Comparison of ENCODE assay signal across 16 cellular contexts in genomic region chr10:107118866-107119265, GRCh38. TPM values are rescaled to one million over a fixed set of nuclear protein-coding genes. Genes with fewer than 3 reads are reported as not detected.
"Had no signal": no experiment of that assay in that cellular context is flagged by ENCODE, and none has a peak within 500 bp of the region (broad histone marks: within the 10 kb centered on the region; RNA-seq: fewer than 3 reads in every experiment).

No MANE protein-coding gene starts in this region.

- H3K36me3 Mint-ChIP-seq: mesothelial cell of epicardium had no signal

- H3K27me3 Mint-ChIP-seq: progenitor cell of endocrine pancreas had no signal

- DNase-seq: activated CD4-positive, alpha-beta T cell treated with anti-CD3 and anti-CD28 coated beads, Interleukin-2, amount 50 U/mL, for 1 hour; activated CD8-positive, alpha-beta memory T cell treated with anti-CD3 and anti-CD28 coated beads for 24 hours; activated naive CD4-positive, alpha-beta T cell treated with Interleukin-2 at 50 U/mL for 16 hours; gastrocnemius medialis; heart left ventricle; left cardiac atrium; stimulated activated CD4-positive, alpha-beta T cell treated with anti-CD3 and anti-CD28 coated beads, Interleukin-15, amount 100 ng/mL, for 24 hours; stimulated activated CD4-positive, alpha-beta T cell treated with anti-CD3 and anti-CD28 coated beads, Interleukin-4, amount 100 ng/mL, for 24 hours; stimulated activated naive CD4-positive, alpha-beta T cell; tibial artery had no signal

- ATAC-seq: gastrocnemius medialis, heart left ventricle, left cardiac atrium had no signal

- H3K27me3 ChIP-seq: gastrocnemius medialis, heart left ventricle, right atrium auricular region, tibial artery had no signal

- H3K9me3 ChIP-seq: tibial artery had no signal

- H3K27ac Mint-ChIP-seq: mesothelial cell of epicardium, progenitor cell of endocrine pancreas had no signal

- H3K4me1 ChIP-seq: gastrocnemius medialis, heart left ventricle, right atrium auricular region, tibial artery had no signal

- H3K4me3 ChIP-seq: gastrocnemius medialis, heart left ventricle, lung, right atrium auricular region, skin epidermis, tibial artery had no signal

- H3K36me3 ChIP-seq: gastrocnemius medialis, heart left ventricle, right atrium auricular region, tibial artery had no signal

- H3K27ac ChIP-seq: gastrocnemius medialis, heart left ventricle, right atrium auricular region, skin epidermis, tibial artery had no signal

- H3K4me1 Mint-ChIP-seq: mesothelial cell of epicardium had no signal

- H3K4me3 Mint-ChIP-seq: mesothelial cell of epicardium had no signal

RNA-seq across cellular contexts. Expression of gene SORCS1, which starts 45.6 kb away (rescaled TPM):
- total RNA-seq: dermis microvascular lymphatic vessel endothelial cell had no signal
